ENCODE assay signal across 23 cellular contexts in the genomic region with DNA sequence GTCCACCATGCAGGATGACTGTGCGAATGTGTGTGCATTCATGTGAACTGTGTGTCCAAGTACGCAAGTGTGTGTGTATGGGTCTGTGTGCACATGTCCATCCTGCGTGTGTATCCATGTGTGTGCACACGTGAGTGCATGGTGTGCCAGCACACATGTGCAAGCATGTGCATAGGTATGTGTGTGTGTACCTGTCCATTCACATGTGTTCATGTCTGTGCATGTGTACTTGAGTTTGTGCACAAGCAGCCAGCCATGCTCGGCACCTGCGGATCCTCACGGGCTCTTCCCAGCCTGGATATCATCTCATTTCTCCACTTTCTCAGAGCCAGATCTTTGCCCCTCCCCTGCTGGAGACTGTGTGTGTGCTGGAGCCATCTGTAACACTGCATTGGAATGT.
"Had no signal": no experiment of that assay in that cellular context is flagged by ENCODE, and none has a peak within 500 bp of the region (broad histone marks: within the 10 kb centered on the region; RNA-seq: fewer than 3 reads in every experiment).

No MANE protein-coding gene starts in this region.

- H3K9me3 Mint-ChIP-seq: activated CD4-positive, alpha-beta T cell treated with anti-CD3 and anti-CD28 coated beads, Interleukin-2, amount 10 ng/mL, durations not matched to agents 7 days and 5 days; activated naive CD4-positive, alpha-beta T cell treated with anti-CD3 and anti-CD28 coated beads, Interleukin-2, amount 50 U/mL, for 72 hours; activated T-cell treated with anti-CD3 and anti-CD28 coated beads, Interleukin-2, amount 50 U/mL, for 24 hours; activated T-helper 17 cell treated with anti-CD3 and anti-CD28 coated beads, Interleukin-2, amount 50 U/mL, for 72 hours; central memory CD8-positive, alpha-beta T cell; T-cell; T-helper 2 cell treated with Interferon-gamma antibody and Interleukin-4, amounts not matched to agents 5 μg/mL and 100 μg/mL, for 36 hours had no signal

- H3K4me1 Mint-ChIP-seq: activated CD4-positive, alpha-beta T cell treated with anti-CD3 and anti-CD28 coated beads, Interleukin-2, amount 10 ng/mL, durations not matched to agents 7 days and 5 days; activated T-helper 17 cell treated with anti-CD3 and anti-CD28 coated beads, Interleukin-2, amount 50 U/mL, for 72 hours; central memory CD8-positive, alpha-beta T cell; T-cell had no signal

- H3K27ac ChIP-seq: ascending aorta, coronary artery, esophagus squamous epithelium, gastrocnemius medialis, lower lobe of right lung, thoracic aorta, upper lobe of left lung, WERI-Rb-1 had no signal

- H3K27me3 Mint-ChIP-seq: activated CD4-positive, alpha-beta T cell treated with anti-CD3 and anti-CD28 coated beads, Interleukin-2, amount 10 ng/mL, durations not matched to agents 7 days and 5 days; activated T-cell treated with anti-CD3 and anti-CD28 coated beads, Interleukin-2, amount 50 U/mL, for 24 hours; activated T-helper 17 cell treated with anti-CD3 and anti-CD28 coated beads, Interleukin-2, amount 50 U/mL, for 72 hours had no signal

- H3K4me3 Mint-ChIP-seq: activated CD4-positive, alpha-beta T cell treated with anti-CD3 and anti-CD28 coated beads, Interleukin-2, amount 10 ng/mL, durations not matched to agents 7 days and 5 days; activated CD8-positive, alpha-beta T cell treated with anti-CD3 and anti-CD28 coated beads, Interleukin-2, amount 10 ng/mL, durations not matched to agents 7 days and 5 days; activated T-cell treated with anti-CD3 and anti-CD28 coated beads, Interleukin-2, amount 50 U/mL, for 24 hours; activated T-helper 17 cell treated with anti-CD3 and anti-CD28 coated beads, Interleukin-2, amount 50 U/mL, for 72 hours; central memory CD8-positive, alpha-beta T cell; T-cell; T-helper 2 cell treated with Interferon-gamma antibody and Interleukin-4, amounts not matched to agents 5 μg/mL and 100 μg/mL, for 36 hours had no signal

- H3K27ac Mint-ChIP-seq: activated CD4-positive, alpha-beta T cell treated with anti-CD3 and anti-CD28 coated beads, Interleukin-2, amount 10 ng/mL, durations not matched to agents 7 days and 5 days; activated CD8-positive, alpha-beta T cell treated with anti-CD3 and anti-CD28 coated beads, Interleukin-2, amount 10 ng/mL, durations not matched to agents 7 days and 5 days; activated T-cell treated with anti-CD3 and anti-CD28 coated beads, Interleukin-2, amount 50 U/mL, for 24 hours; activated T-helper 17 cell treated with anti-CD3 and anti-CD28 coated beads, Interleukin-2, amount 50 U/mL, for 72 hours; T-cell; T-helper 2 cell treated with Interferon-gamma antibody and Interleukin-4, amounts not matched to agents 5 μg/mL and 100 μg/mL, for 36 hours had no signal

- H3K36me3 ChIP-seq: ascending aorta, esophagus squamous epithelium, gastrocnemius medialis, lower lobe of right lung, thoracic aorta, upper lobe of left lung had no signal

- H3K27me3 ChIP-seq: ascending aorta, gastrocnemius medialis, upper lobe of left lung had no signal

- DNase-seq: activated CD4-positive, alpha-beta T cell treated with anti-CD3 and anti-CD28 coated beads, Interleukin-2, amount 10 ng/mL, durations not matched to agents 7 days and 5 days; activated CD4-positive, CD25-positive, alpha-beta regulatory T cell treated with anti-CD3 and anti-CD28 coated beads, Interleukin-2, amount 50 U/mL, for 72 hours; activated CD8-positive, alpha-beta T cell treated with anti-CD3 and anti-CD28 coated beads, Interleukin-2, amount 10 ng/mL, durations not matched to agents 7 days and 5 days; activated T-cell treated with anti-CD3 and anti-CD28 coated beads, Interleukin-2, amount 50 U/mL, for 24 hours; esophagus squamous epithelium; head of caudate nucleus; left colon; lower lobe of right lung; mesendoderm; stimulated activated CD4-positive, alpha-beta T cell treated with anti-CD3 and anti-CD28 coated beads, Interleukin-4, amount 100 ng/mL, for 1 hour; stimulated activated naive CD4-positive, alpha-beta T cell; T-cell; upper lobe of left lung; WERI-Rb-1 had no signal

- H3K9me3 ChIP-seq: ascending aorta, esophagus squamous epithelium, gastrocnemius medialis, lower lobe of right lung, mucosa of descending colon, thoracic aorta, upper lobe of left lung had no signal

- H3K36me3 Mint-ChIP-seq: activated naive CD4-positive, alpha-beta T cell treated with anti-CD3 and anti-CD28 coated beads, Interleukin-2, amount 50 U/mL, for 72 hours had no signal

- ATAC-seq: activated CD8-positive, alpha-beta T cell treated with anti-CD3 and anti-CD28 coated beads, Interleukin-2, amount 10 ng/mL, durations not matched to agents 7 days and 5 days; activated naive CD4-positive, alpha-beta T cell treated with anti-CD3 and anti-CD28 coated beads, Interleukin-2, amount 50 U/mL, for 72 hours; activated T-helper 17 cell treated with anti-CD3 and anti-CD28 coated beads, Interleukin-2, amount 50 U/mL, for 72 hours; gastrocnemius medialis; lower lobe of right lung; mucosa of descending colon; T-cell had no signal

- H3K4me3 ChIP-seq: ascending aorta, coronary artery, esophagus squamous epithelium, gastrocnemius medialis, lower lobe of right lung, mucosa of descending colon, thoracic aorta, upper lobe of left lung had no signal
